In the genomic region with DNA sequence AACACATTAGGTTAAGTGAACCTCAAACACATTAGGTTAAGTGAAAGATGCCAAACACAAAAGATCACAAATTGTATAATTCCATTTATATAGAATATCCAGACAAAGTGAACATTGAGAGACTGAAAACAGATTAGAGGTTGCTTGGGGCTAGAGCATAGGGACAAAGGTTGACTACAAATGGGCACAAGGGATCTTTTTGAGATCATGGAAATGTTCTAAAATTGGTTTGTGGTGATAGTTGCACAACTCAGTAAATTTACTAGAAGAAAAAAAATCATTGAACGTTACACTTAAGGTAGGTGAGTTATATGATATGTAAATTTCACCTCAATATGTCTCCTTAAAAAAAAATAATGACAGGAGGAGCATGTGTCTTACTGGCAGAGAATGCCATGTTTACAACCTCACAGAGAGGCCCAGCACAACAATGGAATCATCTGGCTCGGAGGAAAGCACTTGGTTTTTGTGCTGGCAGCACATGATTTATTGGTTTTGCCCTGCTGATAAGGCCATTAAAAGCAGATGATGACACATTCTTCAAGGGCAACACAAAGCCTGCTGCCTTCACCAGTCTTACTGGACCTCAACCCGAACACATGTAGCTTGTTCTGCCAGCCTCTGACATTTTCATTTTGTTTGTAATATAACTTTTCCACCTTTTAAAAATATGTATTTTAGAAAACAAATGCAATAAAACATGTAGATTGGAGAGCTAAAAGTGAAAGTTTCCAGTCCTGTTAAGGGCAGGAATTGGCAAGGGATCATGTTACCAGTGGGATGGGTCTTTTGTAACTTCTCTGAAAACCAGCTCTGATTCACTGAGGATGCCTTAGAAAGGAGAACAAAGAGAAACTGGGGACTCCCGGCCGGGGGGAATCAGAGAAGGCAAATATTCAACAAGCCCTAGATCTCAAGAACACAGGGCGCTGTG, we compare ENCODE assay signal across 9 cellular contexts. TPM values are rescaled to one million over a fixed set of nuclear protein-coding genes. Genes with fewer than 3 reads are reported as not detected.
DNase-seq lines count a peak whose midpoint lies in the region; ATAC-seq and TF ChIP-seq lines count a peak whose summit lies in the region.
"Had no signal": no experiment of that assay in that cellular context is flagged by ENCODE, and none has a peak within 500 bp of the region (broad histone marks: within the 10 kb centered on the region; RNA-seq: fewer than 3 reads in every experiment).

No MANE protein-coding gene starts in this region.

- no peak overlapping the region for H3K27ac ChIP-seq in suprapubic skin

- DNase-seq in BE2C (peak; percentile 79), NCI-H1105 treated with DMSO at 0.1 percent for 48 hours (lab: John Stamatoyannopoulos, UW) (peak; percentile 68), astrocyte of the cerebellum (ENCODE audit: low read depth) (peak; percentile 78), kidney glomerular epithelial cell (lab: John Stamatoyannopoulos, UW) (peak; percentile 77), suprapubic skin (ENCODE audit: low spot score in 2 of 2) (no peak)
- DNase-seq in activated effector memory CD4-positive, alpha-beta T cell treated with Interleukin-2 at 50 U/mL for 16 hours = no peak
- DNase-seq: stimulated activated naive B cell treated with anti-CD40 and anti-IgM and Interleukin-4, amounts not matched to agents 10 μg/mL and 1 μg/mL and 100 μg/mL, for 72 hours had no signal

- WGBS in suprapubic skin = 28% methylated on average over 6 of the region's 6 CpGs

- H3K4me3 ChIP-seq in BE2C (ENCODE audit: low read depth, low read length) (peak overlapping the region; percentile 26), astrocyte of the cerebellum (ENCODE audit: low read depth, low read length) (peak overlapping the region; percentile 15), suprapubic skin (no peak overlapping the region)

- H3K4me1 ChIP-seq in BE2C (peaks cover 36% of the 10 kb centered on the region), suprapubic skin (peaks cover 17% of the 10 kb centered on the region)

- in situ Hi-C loops in astrocyte of the cerebellum (cut with HindIII; ENCODE audit: low sequenced_read_pairs) = no loop called here

- TF ChIP-seq CTCF in BE2C (IDR thresholded peaks at IDR 0.05; ENCODE audit: low read depth, low read length) (no peak), astrocyte of the cerebellum (IDR thresholded peaks at IDR 0.05; ENCODE audit: low read depth, low read length, missing control alignments) (no peak), suprapubic skin (IDR thresholded peaks at IDR 0.05) (no peak)

- no peak for TF ChIP-seq EP300 in suprapubic skin (IDR thresholded peaks at IDR 0.05)

- H3K9me3 ChIP-seq in BE2C (no peaks in the 10 kb centered on the region), suprapubic skin (no peaks in the 10 kb centered on the region)

- ATAC-seq in GM21825 (IDR thresholded peaks at IDR 0.05; ENCODE audit: unreplicated experiment) (no peak), GM19351 (IDR thresholded peaks at IDR 0.05; ENCODE audit: unreplicated experiment) (no peak)

- H3K36me3 ChIP-seq in BE2C (no peaks in the 10 kb centered on the region), suprapubic skin (no peaks in the 10 kb centered on the region)

- H3K27me3 ChIP-seq in BE2C = no peaks in the 10 kb centered on the region
- no peaks in the 10 kb centered on the region for H3K27me3 ChIP-seq in suprapubic skin

- no peak for TF ChIP-seq POLR2A in suprapubic skin (IDR thresholded peaks at IDR 0.05)

RNA-seq across cellular contexts. Expression of gene LMOD2, which starts 11.9 kb away (rescaled TPM):
- not detected for polyA plus RNA-seq in BE2C (2012; ENCODE audit: insufficient read depth, insufficient read length, low read depth)
- total RNA-seq in suprapubic skin = not detected

RNA-seq across cellular contexts. Expression of gene ASB15, which starts 42.1 kb away (rescaled TPM):
- not detected for polyA plus RNA-seq in BE2C (2012; ENCODE audit: insufficient read depth, insufficient read length, low read depth)
- not detected for total RNA-seq in suprapubic skin

Comparison
In these comparisons a context has a peak if more than half of its experiments do, and no peak if none do; other contexts are left out.
1. DNase-seq: peak in BE2C (single experiment), NCI-H1105 treated with DMSO at 0.1 percent for 48 hours (single experiment), astrocyte of the cerebellum (single experiment) and kidney glomerular epithelial cell (single experiment); none in activated effector memory CD4-positive, alpha-beta T cell treated with Interleukin-2 at 50 U/mL for 16 hours (single experiment) and suprapubic skin (0 of 2).